In genomic region chr1:39639333-39640130, GRCh38 we compare ENCODE assay signal across 8 cellular contexts. TPM values are rescaled to one million over a fixed set of nuclear protein-coding genes. Genes with fewer than 3 reads are reported as not detected.
DNase-seq lines count a peak whose midpoint lies in the region; ATAC-seq and TF ChIP-seq lines count a peak whose summit lies in the region.

Gene HEYL, minus strand, starts transcription at chr1:39639643. Its CDS starts 18 bp downstream, at chr1:39639625.

- no peaks in the 10 kb centered on the region for H3K79me2 ChIP-seq in mammary epithelial cell (ENCODE audit: insufficient read depth, low read length)

- TF ChIP-seq CTCF in WI38 (IDR thresholded peaks at IDR 0.05; ENCODE audit: low read depth, low read length), result 0 out of 2 replicates have a peak, but pooled peaks have one; percentile 6
- no peak for TF ChIP-seq CTCF in mammary epithelial cell (conservative IDR thresholded peaks at IDR 0.05 in 1 of 2, IDR thresholded peaks at IDR 0.05 in 1 of 2; ENCODE audit: extremely low read depth in 1 of 2, insufficient read depth in 1 of 2, low read depth in 1 of 2, low read length in 2 of 2)

- WGBS in mammary epithelial cell (ENCODE audit: low coverage, missing lambda C conversion rate), result 69% methylated on average over 18 of the region's 88 CpGs

- intact Hi-C loops in mammary epithelial cell (cut with micrococcal nuclease), result no loop called here
- intact Hi-C loops in left colon (cut with DNase I, micrococcal nuclease), result no loop called here

- dilution Hi-C loops in mammary epithelial cell (cut with HindIII; ENCODE audit: low sequenced_read_pairs), result loop anchor here (5.0 kb wide), 1 partner anchor 33 kb away; the partner anchor contains the start of gene NT5C1A

- ATAC-seq in left colon, result peak; percentile 97

- H2AFZ ChIP-seq in mammary epithelial cell (ENCODE audit: low read depth, low read length), result peak within 1 kb of the TSS; percentile 38

- H3K4me1 ChIP-seq in mammary epithelial cell (ENCODE audit: insufficient read depth, low read length), result no peaks in the 10 kb centered on the region

- in situ Hi-C loops in mammary epithelial cell (cut with MboI; ENCODE audit: low sequenced_read_pairs in 2 of 2), result no loop called here

- H3K36me3 ChIP-seq in mammary epithelial cell (ENCODE audit: insufficient read depth, low read length), result no peaks in the 10 kb centered on the region

- H3K4me3 ChIP-seq in WI38 (ENCODE audit: low read depth, low read length) (peak within 1 kb of the TSS; percentile 27; the same call in 1 of the 2 replicates), mammary epithelial cell (replicated peaks in 1 of 3; ENCODE audit: insufficient read depth in 1 of 3, low read depth in 2 of 3, low read length in 3 of 3) (no peak within 1 kb of the TSS)

- BruUV-seq in mammary epithelial cell (replicated peaks; lab: Mats Ljungman, UMichigan), result no TSS peak

- H4K20me1 ChIP-seq in mammary epithelial cell (ENCODE audit: insufficient read depth, low read length), result no peaks in the 10 kb centered on the region

- H3K27ac ChIP-seq in mammary epithelial cell (ENCODE audit: insufficient read depth, low read depth, low read length), result no peak within 1 kb of the TSS

- H3K9me3 ChIP-seq in mammary epithelial cell (replicated peaks; ENCODE audit: insufficient read depth, low read length), result no peaks in the 10 kb centered on the region

- CTCF ChIA-PET in mammary epithelial cell (lab: Charles Lee; ENCODE audit: low non-redundant PET), result no interaction called here

- no peak within 1 kb of the TSS for H3K9ac ChIP-seq in mammary epithelial cell (ENCODE audit: insufficient read depth, low read length)

- peaks cover 13% of the 10 kb centered on the region for H3K27me3 ChIP-seq in mammary epithelial cell (ENCODE audit: insufficient read depth, low read length)

- peak; percentile 70 for DNase-seq in DMS53 treated with DMSO at 0.1 percent for 48 hours (lab: John Stamatoyannopoulos, UW; ENCODE audit: unreplicated experiment)
- DNase-seq in NCI-H1105 treated with DMSO at 0.1 percent for 48 hours (lab: John Stamatoyannopoulos, UW), result peak; percentile 90
- DNase-seq in mammary epithelial cell, result no peak
- DNase-seq in left colon, result peak; percentile 63 to 79
- peak; percentile 75 to 78 for DNase-seq in stimulated activated CD4-positive, alpha-beta T cell treated with anti-CD3 and anti-CD28 coated beads, Interleukin-4, amount 100 ng/mL, for 4 hours
- no peak for DNase-seq in HCEC 1CT
- DNase-seq in pons (ENCODE audit: low spot score), result no peak

- peak within 1 kb of the TSS; percentile 62 for H3K4me2 ChIP-seq in mammary epithelial cell (ENCODE audit: insufficient read depth, low read depth, low read length)

RNA-seq across cellular contexts. Expression of gene HEYL, which starts in this region (rescaled TPM):
- total RNA-seq in mammary epithelial cell, result not detected
- polyA plus RNA-seq in mammary epithelial cell, result 0.01 TPM
- not detected for polyA minus RNA-seq in mammary epithelial cell
- total RNA-seq in left colon, result 1 to 10 TPM; 1.3 to 1.9 TPM

Comparison
In these comparisons a context has a peak if more than half of its experiments do, and no peak if none do; other contexts are left out.
1. DNase-seq: peak in DMS53 treated with DMSO at 0.1 percent for 48 hours (single experiment), NCI-H1105 treated with DMSO at 0.1 percent for 48 hours (single experiment), left colon (2 of 2) and stimulated activated CD4-positive, alpha-beta T cell treated with anti-CD3 and anti-CD28 coated beads, Interleukin-4, amount 100 ng/mL, for 4 hours (2 of 2); none in mammary epithelial cell (single experiment), HCEC 1CT (single experiment) and pons (single experiment).